Comparison of ENCODE assay signal across 32 cellular contexts in the genomic region with DNA sequence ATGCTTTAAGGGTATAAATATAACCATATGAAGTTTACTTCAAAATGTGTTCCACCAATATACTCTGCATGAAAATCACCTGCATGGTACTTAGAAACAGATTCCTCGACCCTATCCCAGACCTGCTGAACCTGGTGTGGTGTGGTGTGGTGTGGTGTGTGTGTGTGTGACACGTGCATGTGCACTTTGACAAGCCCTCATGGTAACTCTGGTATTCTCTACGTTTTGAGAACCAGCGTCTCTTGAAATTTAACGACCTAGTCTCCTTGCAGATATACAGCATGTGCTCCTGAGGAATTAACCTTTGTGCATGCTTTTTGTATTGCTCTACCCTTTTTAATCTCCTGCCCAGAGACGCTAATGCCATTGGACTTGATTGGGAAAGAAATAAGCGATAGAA. TPM values are rescaled to one million over a fixed set of nuclear protein-coding genes. Genes with fewer than 3 reads are reported as not detected.
"Had no signal": no experiment of that assay in that cellular context is flagged by ENCODE, and none has a peak within 500 bp of the region (broad histone marks: within the 10 kb centered on the region; RNA-seq: fewer than 3 reads in every experiment).

No MANE protein-coding gene starts in this region.

- ATAC-seq: stimulated activated effector memory CD8-positive, alpha-beta T cell treated with anti-CD3 and anti-CD28 coated beads, Interleukin-12 subunit alpha, Interleukin-12 subunit beta, amount 100 ng/mL, for 72 hours; stimulated activated memory B cell treated with anti-CD40 and anti-IgM and Interleukin-4, amounts not matched to agents 10 μg/mL and 1 μg/mL and 100 μg/mL, for 72 hours; stimulated activated naive B cell treated with anti-CD40 and anti-IgM and Interleukin-4, amounts not matched to agents 10 μg/mL and 1 μg/mL and 100 μg/mL, for 72 hours; stimulated activated naive CD8-positive, alpha-beta T cell treated with anti-CD3 and anti-CD28 coated beads, Interleukin-15, amount 100 ng/mL, for 72 hours; stimulated activated naive CD8-positive, alpha-beta T cell treated with anti-CD3 and anti-CD28 coated beads, Interleukin-15, Interleukin-2, amounts not matched to agents 100 U/mL and 50 U/mL, for 24 hours; upper lobe of right lung had no signal

- H3K36me3 ChIP-seq: stomach, suprapubic skin, thoracic aorta, thyroid gland, tibial artery, tibial nerve, transverse colon, upper lobe of left lung, upper lobe of right lung, uterus, vagina had no signal

- H3K4me1 ChIP-seq: stomach, suprapubic skin, testis, thyroid gland, tibial artery, transverse colon, upper lobe of right lung, uterus, vagina had no signal

- H3K9me3 ChIP-seq: stomach, suprapubic skin, testis, thoracic aorta, thyroid gland, tibial artery, tibial nerve, transverse colon, upper lobe of left lung, upper lobe of right lung, uterus, vagina had no signal

- FAIRE-seq: urothelium cell line had no signal

- H3K27ac ChIP-seq: stomach, suprapubic skin, testis, thoracic aorta, thyroid gland, tibial artery, tibial nerve, transverse colon, upper lobe of left lung, upper lobe of right lung, uterus, vagina had no signal

- DNase-seq: stimulated activated CD4-positive, alpha-beta T cell treated with anti-CD3 and anti-CD28 coated beads, Interleukin-2, amount 100 ng/mL, for 48 hours; stimulated activated CD4-positive, alpha-beta T cell treated with anti-CD3 and anti-CD28 coated beads, Interleukin-4, amount 100 ng/mL, for 1 hour; stimulated activated CD4-positive, alpha-beta T cell treated with anti-CD3 and anti-CD28 coated beads, Interleukin-4, amount 100 ng/mL, for 24 hours; stimulated activated CD4-positive, alpha-beta T cell treated with anti-CD3 and anti-CD28 coated beads, Interleukin-4, amount 100 ng/mL, for 4 hours; stimulated activated CD8-positive, alpha-beta memory T cell treated with anti-CD3 and anti-CD28 coated beads, Interleukin-4, amount 100 ng/mL, for 48 hours; stimulated activated naive B cell treated with anti-CD40 and anti-IgM and Interleukin-4, amounts not matched to agents 10 μg/mL and 1 μg/mL and 100 μg/mL, for 72 hours; stimulated activated naive CD4-positive, alpha-beta T cell; stimulated activated naive CD4-positive, alpha-beta T cell treated with Interleukin-2 at 50 U/mL for 16 hours; stimulated activated naive CD8-positive, alpha-beta T cell treated with anti-CD3 and anti-CD28 coated beads, Interleukin-15, amount 100 ng/mL, for 72 hours; stimulated activated naive CD8-positive, alpha-beta T cell treated with anti-CD3 and anti-CD28 coated beads, Interleukin-15, Interleukin-2, amounts not matched to agents 100 U/mL and 50 U/mL, for 24 hours; stomach; substantia nigra; testis; thyroid gland; tibial artery; transverse colon; trophoblast cell; upper lobe of left lung; upper lobe of right lung; uterus had no signal

- H3K27me3 ChIP-seq: stomach, suprapubic skin, testis, thyroid gland, tibial artery, tibial nerve, transverse colon, upper lobe of left lung, upper lobe of right lung, uterus, vagina had no signal

- H3K4me3 ChIP-seq: stomach, suprapubic skin, testis, thoracic aorta, thyroid gland, tibial artery, tibial nerve, transverse colon, upper lobe of left lung, upper lobe of right lung, uterus, vagina had no signal

RNA-seq across cellular contexts. Expression of a gene that starts 29.5 kb away (rescaled TPM):
- total RNA-seq: stomach, subcutaneous adipose tissue, suprapubic skin, temporal lobe, thoracic aorta, tibial nerve, transverse colon, ureter, urinary bladder, uterus, vagina had no signal
- polyA plus RNA-seq: stomach, thymus, urinary bladder had no signal
